ENCODE assay signal across 2 cellular contexts in genomic region chr6:28485482-28485881, GRCh38.
TF ChIP-seq lines count a peak whose summit lies in the region.

No MANE protein-coding gene starts in this region.

TF ChIP-seq in HepG2, 621 proteins besides CTCF, POLR2A, EP300 and RAD21:
- TF ChIP-seq NRL (CRISPR knock-in tag; IDR thresholded peaks at IDR 0.05; ENCODE audit: borderline replicate concordance) = no peak
- peak; percentile 74 for TF ChIP-seq CEBPB (IDR thresholded peaks at IDR 0.05; ENCODE audit: borderline replicate concordance, low read depth, low read length)

TF ChIP-seq in K562, 482 proteins besides CTCF, POLR2A, EP300 and RAD21:
- TF ChIP-seq ZBTB11 (CRISPR knock-in tag; IDR thresholded peaks at IDR 0.05) (no peak), E2F1 (CRISPR knock-in tag; IDR thresholded peaks at IDR 0.05) (no peak), MYC (IDR thresholded peaks at IDR 0.05; ENCODE audit: low read depth, low read length) (no peak), MYC (CRISPR knock-in tag; IDR thresholded peaks at IDR 0.05; ENCODE audit: borderline replicate concordance, low read depth) (no peak), ZNF639 (CRISPR knock-in tag; conservative IDR thresholded peaks at IDR 0.05 in 1 of 2, IDR thresholded peaks at IDR 0.05 in 1 of 2) (no peak), CUX1 (CRISPR knock-in tag; IDR thresholded peaks at IDR 0.05) (no peak), ATF3 (IDR thresholded peaks at IDR 0.05) (peak; percentile 46; the same call in 1 of the 2 replicates), ATF3 (CRISPR knock-in tag; conservative IDR thresholded peaks at IDR 0.05) (no peak), DMBX1 (CRISPR knock-in tag; IDR thresholded peaks at IDR 0.05; ENCODE audit: borderline replicate concordance) (no peak), CEBPB (tag; IDR thresholded peaks at IDR 0.05) (peak; percentile 96), ARID4B (CRISPR knock-in tag; IDR thresholded peaks at IDR 0.05) (no peak), SMARCA5 (IDR thresholded peaks at IDR 0.05) (no peak), OTX1 (CRISPR knock-in tag; IDR thresholded peaks at IDR 0.05) (no peak), ZC3H8 (IDR thresholded peaks at IDR 0.05) (no peak), ZNF431 (CRISPR knock-in tag; IDR thresholded peaks at IDR 0.05) (no peak), HDAC2 (IDR thresholded peaks at IDR 0.05) (no peak), NCOA1 (IDR thresholded peaks at IDR 0.05; ENCODE audit: low read depth) (no peak), ATF6 (CRISPR knock-in tag; IDR thresholded peaks at IDR 0.05) (no peak), POLR2AphosphoS5 (IDR thresholded peaks at IDR 0.05; ENCODE audit: control insufficient read depth, insufficient read depth, low read depth, low read length) (no peak), ARHGAP35 (IDR thresholded peaks at IDR 0.05; ENCODE audit: partially characterized antibody) (no peak), CEBPG (CRISPR knock-in tag; IDR thresholded peaks at IDR 0.05) (peak; percentile 81), CEBPG (tag; conservative IDR thresholded peaks at IDR 0.05 in 1 of 2, IDR thresholded peaks at IDR 0.05 in 1 of 2) (peak; percentile 78 to 86), THAP12 (CRISPR knock-in tag; IDR thresholded peaks at IDR 0.05) (no peak), ARNT (IDR thresholded peaks at IDR 0.05) (no peak), EHMT2 (IDR thresholded peaks at IDR 0.05) (no peak), ZEB2 (IDR thresholded peaks at IDR 0.05) (0 out of 2 replicates have a peak, but pooled peaks have one; percentile 32), TRIM24 (IDR thresholded peaks at IDR 0.05) (peak; percentile 67 to 69; a peak in 3 of 4 replicates), MTA3 (IDR thresholded peaks at IDR 0.05; ENCODE audit: borderline replicate concordance) (no peak), SUPT5H (IDR thresholded peaks at IDR 0.05) (no peak), IRF2 (CRISPR knock-in tag; IDR thresholded peaks at IDR 0.05) (no peak), CBX3 (IDR thresholded peaks at IDR 0.05; ENCODE audit: borderline replicate concordance in 1 of 2, low read length in 2 of 2) (no peak), ZNF124 (CRISPR knock-in tag; IDR thresholded peaks at IDR 0.05) (no peak), HMG20B (CRISPR knock-in tag; IDR thresholded peaks at IDR 0.05) (no peak), VEZF1 (CRISPR knock-in tag; IDR thresholded peaks at IDR 0.05) (no peak), SRSF9 (IDR thresholded peaks at IDR 0.05; ENCODE audit: borderline replicate concordance, low read depth, low read length) (no peak), PHB2 (IDR thresholded peaks at IDR 0.05; ENCODE audit: low read depth) (no peak), ZNF23 (CRISPR knock-in tag; IDR thresholded peaks at IDR 0.05) (no peak)
